8 cellular contexts compared by ENCODE assay signal in the genomic region with DNA sequence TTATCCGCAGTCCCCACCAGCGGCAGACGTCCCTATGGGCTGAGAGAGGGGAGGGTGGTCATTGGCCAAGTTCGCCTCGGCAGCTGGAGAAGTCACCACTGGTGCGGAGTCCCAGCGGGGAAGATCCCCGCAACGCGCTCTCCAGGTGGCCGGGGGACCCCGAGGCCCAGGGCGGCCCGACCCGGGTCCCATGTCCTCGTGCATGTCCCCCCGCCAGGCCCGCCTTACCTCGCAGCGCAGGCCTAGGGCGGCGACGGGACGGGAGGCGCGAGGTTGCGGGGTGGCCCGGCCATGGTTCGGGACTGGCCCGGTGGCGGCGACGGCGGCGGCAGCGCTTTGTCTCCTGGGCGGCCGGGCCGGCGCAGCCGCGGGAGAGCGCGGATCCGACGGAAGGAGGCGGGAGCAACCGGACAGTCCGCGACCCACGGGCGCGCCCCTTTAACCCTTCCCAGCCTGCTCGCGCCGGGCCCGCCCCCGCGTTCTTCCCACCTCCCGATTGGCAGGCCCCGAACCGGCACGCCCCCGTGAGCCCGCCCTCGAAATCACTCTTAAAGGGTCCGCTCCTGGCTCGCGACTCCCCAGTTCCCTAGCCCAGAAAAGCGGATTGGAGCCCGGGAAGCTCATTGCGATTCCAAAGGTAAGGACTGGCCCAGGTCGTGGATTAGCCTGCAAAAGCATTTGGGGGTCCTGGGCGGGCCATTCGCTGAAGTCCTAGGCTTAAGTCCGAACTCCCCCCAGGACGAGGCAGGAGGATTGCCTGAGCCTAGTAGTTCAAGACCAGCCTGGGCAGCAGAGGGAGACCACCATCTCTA. TPM values are rescaled to one million over a fixed set of nuclear protein-coding genes. Genes with fewer than 3 reads are reported as not detected.
DNase-seq lines count a peak whose midpoint lies in the region; ATAC-seq and TF ChIP-seq lines count a peak whose summit lies in the region.

A gene with protein sequence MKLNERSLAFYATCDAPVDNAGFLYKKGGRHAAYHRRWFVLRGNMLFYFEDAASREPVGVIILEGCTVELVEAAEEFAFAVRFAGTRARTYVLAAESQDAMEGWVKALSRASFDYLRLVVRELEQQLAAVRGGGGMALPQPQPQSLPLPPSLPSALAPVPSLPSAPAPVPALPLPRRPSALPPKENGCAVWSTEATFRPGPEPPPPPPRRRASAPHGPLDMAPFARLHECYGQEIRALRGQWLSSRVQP (minus strand): TSS at position 412 of the 812 bp plus-strand sequence. CDS start 5,668 bp downstream, outside the sequence.

- peaks cover 6% of the 10 kb centered on the region for H3K27me3 Mint-ChIP-seq in HFFc6 (ENCODE audit: insufficient read depth)
- H3K27me3 Mint-ChIP-seq in activated naive CD8-positive, alpha-beta T cell treated with anti-CD3 and anti-CD28 coated beads, Interleukin-2, amount 50 U/mL, for 24 hours = peaks cover 7% of the 10 kb centered on the region

- H3K4me1 Mint-ChIP-seq in HFFc6 (ENCODE audit: low read depth) = peaks cover 32% of the 10 kb centered on the region
- peaks cover 13% of the 10 kb centered on the region for H3K4me1 Mint-ChIP-seq in activated naive CD8-positive, alpha-beta T cell treated with anti-CD3 and anti-CD28 coated beads, Interleukin-2, amount 50 U/mL, for 24 hours

- no peaks in the 10 kb centered on the region for H3K9me3 ChIP-seq in parathyroid adenoma (ENCODE audit: control insufficient read depth, low read length)
- H3K9me3 ChIP-seq in tibial artery = no peaks in the 10 kb centered on the region

- no peak; the same call in none of the 2 replicates for TF ChIP-seq CTCF in HFFc6 (IDR thresholded peaks at IDR 0.05)
- TF ChIP-seq CTCF in NB4 (IDR thresholded peaks at IDR 0.05; ENCODE audit: low read depth, low read length) = no peak
- TF ChIP-seq CTCF in parathyroid adenoma (IDR thresholded peaks at IDR 0.05) = no peak
- TF ChIP-seq CTCF in tibial artery (IDR thresholded peaks at IDR 0.05) = no peak

- H3K27me3 ChIP-seq in parathyroid adenoma (ENCODE audit: control insufficient read depth, insufficient read depth, low read length) = no peaks in the 10 kb centered on the region
- H3K27me3 ChIP-seq in tibial artery = no peaks in the 10 kb centered on the region

- peak; percentile 57 for TF ChIP-seq POLR2A in NB4 (IDR thresholded peaks at IDR 0.05; ENCODE audit: extremely low read depth, insufficient read length)

- H3K36me3 Mint-ChIP-seq in HFFc6 (ENCODE audit: low read depth) = no peaks in the 10 kb centered on the region
- no peaks in the 10 kb centered on the region for H3K36me3 Mint-ChIP-seq in activated naive CD8-positive, alpha-beta T cell treated with anti-CD3 and anti-CD28 coated beads, Interleukin-2, amount 50 U/mL, for 24 hours (ENCODE audit: low read depth)

- no peaks in the 10 kb centered on the region for H3K79me2 ChIP-seq in parathyroid adenoma

- DNase-seq in GM03348 (ENCODE audit: low spot score) (peak; percentile 99), HFFc6 (peak; percentile 81), NB4 (ENCODE audit: low read depth) (peak; percentile 92), SW 1271 (lab: John Stamatoyannopoulos, UW) (peak; percentile 75 to 83), cardiac septum (ENCODE audit: low spot score) (peak; percentile 96), tibial artery (peak; percentile 94 to 97)
- DNase-seq in activated naive CD8-positive, alpha-beta T cell treated with anti-CD3 and anti-CD28 coated beads, Interleukin-2, amount 50 U/mL, for 24 hours = peak; percentile 90

- intact Hi-C loops in cardiac septum (cut with DNase I) = loop anchor here (10.0 kb wide), 1 partner anchor 226 kb away; the partner anchor contains the start of gene ATXN2
- intact Hi-C loops in tibial artery (cut with DNase I; ENCODE audit: low total_unique reads) = no loop called here

- H3K4me1 ChIP-seq in parathyroid adenoma (peaks cover 6% of the 10 kb centered on the region), tibial artery (peaks cover 0 to 28% (median 20%) of the 10 kb centered on the region in 4 donors)

- H2AFZ ChIP-seq in parathyroid adenoma = peak within 1 kb of the TSS; percentile 92

- H3K27ac Mint-ChIP-seq in HFFc6 = peak within 1 kb of the TSS; percentile 27; the same call in 1 of the 2 replicates
- H3K27ac Mint-ChIP-seq in activated naive CD8-positive, alpha-beta T cell treated with anti-CD3 and anti-CD28 coated beads, Interleukin-2, amount 50 U/mL, for 24 hours = no peak within 1 kb of the TSS

- H3K4me2 ChIP-seq in parathyroid adenoma (ENCODE audit: low read length) = peak within 1 kb of the TSS; percentile 63

- H3K4me3 Mint-ChIP-seq in HFFc6 = peak within 1 kb of the TSS; percentile 88
- H3K4me3 Mint-ChIP-seq in activated naive CD8-positive, alpha-beta T cell treated with anti-CD3 and anti-CD28 coated beads, Interleukin-2, amount 50 U/mL, for 24 hours = peak within 1 kb of the TSS; percentile 76

- H3K9ac ChIP-seq in parathyroid adenoma = peak within 1 kb of the TSS; percentile 16

- peak within 1 kb of the TSS; percentile 65 for H3K4me3 ChIP-seq in NB4 (ENCODE audit: low read depth, low read length)
- H3K4me3 ChIP-seq in parathyroid adenoma (ENCODE audit: low read depth, low read length) = peak within 1 kb of the TSS; percentile 72
- peak within 1 kb of the TSS; percentile 69 to 72 for H3K4me3 ChIP-seq in tibial artery

- H3K27ac ChIP-seq in parathyroid adenoma (no peak within 1 kb of the TSS), tibial artery (peak within 1 kb of the TSS; percentile 55 to 73)

- H3K36me3 ChIP-seq in parathyroid adenoma (ENCODE audit: control insufficient read depth, insufficient read depth, low read length) (no peaks in the 10 kb centered on the region), tibial artery (peaks cover 0 to 23% (median 0%) of the 10 kb centered on the region in 3 donors)

- peak; percentile 89 for ATAC-seq in activated naive CD8-positive, alpha-beta T cell treated with anti-CD3 and anti-CD28 coated beads, Interleukin-2, amount 50 U/mL, for 24 hours

- H3K9me3 Mint-ChIP-seq in HFFc6 = no peaks in the 10 kb centered on the region
- H3K9me3 Mint-ChIP-seq in activated naive CD8-positive, alpha-beta T cell treated with anti-CD3 and anti-CD28 coated beads, Interleukin-2, amount 50 U/mL, for 24 hours = no peaks in the 10 kb centered on the region

RNA-seq across cellular contexts. Expression of the gene that starts here (rescaled TPM):
- total RNA-seq in HFFc6 (2021; fragmentation: NEBNext Ultra II Directional; extraction: Animal tissue kit (Norgen Biotek cat#: 25700)) = 10 to 100 TPM; 11.5 to 15.0 (median 14.0) TPM
- 18.6 TPM for total RNA-seq in cardiac septum
